ENCODE assay signal across 30 cellular contexts in the genomic region with DNA sequence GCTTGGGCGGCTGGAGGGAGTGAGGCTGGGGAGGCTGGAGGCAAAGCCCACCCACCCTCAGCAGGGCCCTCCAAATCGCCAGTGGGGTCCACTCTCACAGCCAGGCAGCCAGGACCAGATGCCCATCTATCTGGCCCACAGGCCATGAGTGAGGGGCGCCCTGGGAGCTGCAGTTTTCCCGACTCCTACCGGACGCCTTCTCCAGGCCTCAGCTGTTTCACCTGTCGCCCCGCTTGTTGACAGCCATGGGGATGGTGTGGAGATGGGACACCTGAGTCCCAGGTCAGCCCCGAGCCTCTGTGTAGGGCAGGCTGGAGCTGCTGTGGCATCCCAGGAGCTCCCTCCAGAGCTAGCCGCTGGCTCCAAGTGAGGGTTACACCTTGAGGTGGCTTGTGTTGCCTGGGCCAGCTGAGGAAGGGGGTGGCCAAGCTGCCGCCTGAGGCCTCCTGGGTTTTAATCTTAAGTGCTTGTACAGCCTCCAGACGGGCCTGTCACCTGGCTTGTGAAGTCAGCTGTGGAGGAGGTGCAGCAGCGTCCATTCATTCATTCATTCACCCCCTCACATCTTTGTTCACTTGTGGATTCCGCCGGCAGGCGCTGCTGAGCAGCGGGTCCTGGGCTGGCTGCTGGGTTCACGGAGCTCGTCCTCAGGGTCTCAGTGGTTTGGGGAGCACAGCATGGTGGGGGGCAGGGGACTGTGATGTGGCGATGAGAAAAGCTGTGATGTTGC. TPM values are rescaled to one million over a fixed set of nuclear protein-coding genes. Genes with fewer than 3 reads are reported as not detected.
"Had no signal": no experiment of that assay in that cellular context is flagged by ENCODE, and none has a peak within 500 bp of the region (broad histone marks: within the 10 kb centered on the region; RNA-seq: fewer than 3 reads in every experiment).

No MANE protein-coding gene starts in this region.

- H3K27ac Mint-ChIP-seq: activated CD4-positive, alpha-beta memory T cell treated with anti-CD3 and anti-CD28 coated beads, Interleukin-2, amount 10 ng/mL, durations not matched to agents 7 days and 5 days; activated CD4-positive, alpha-beta T cell treated with anti-CD3 and anti-CD28 coated beads for 36 hours; activated naive CD4-positive, alpha-beta T cell treated with anti-CD3 and anti-CD28 coated beads for 36 hours; activated naive CD8-positive, alpha-beta T cell; activated T-helper 17 cell treated with anti-CD3 and anti-CD28 coated beads, Interleukin-2, amount 50 U/mL, for 72 hours; T-helper 1 cell treated with Interleukin-12 subunit alpha and Interleukin-12 subunit beta and Interleukin-4 antibody, amounts not matched to agents 30 μg/mL and 1 μg/mL, for 36 hours had no signal

- H3K36me3 ChIP-seq: brain microvascular endothelial cell, cardiac muscle cell, SJCRH30 had no signal

- H3K27me3 ChIP-seq: brain microvascular endothelial cell, cardiac muscle cell, SJCRH30 had no signal

- H3K9ac ChIP-seq: SK-N-SH had no signal

- H3K27me3 Mint-ChIP-seq: activated CD4-positive, alpha-beta memory T cell treated with anti-CD3 and anti-CD28 coated beads, Interleukin-2, amount 10 ng/mL, durations not matched to agents 7 days and 5 days; activated CD4-positive, alpha-beta T cell treated with anti-CD3 and anti-CD28 coated beads for 36 hours; activated naive CD8-positive, alpha-beta T cell; activated T-helper 17 cell treated with anti-CD3 and anti-CD28 coated beads, Interleukin-2, amount 50 U/mL, for 72 hours had no signal

- ATAC-seq: activated CD4-positive, alpha-beta T cell treated with anti-CD3 and anti-CD28 coated beads for 36 hours; activated T-helper 17 cell treated with anti-CD3 and anti-CD28 coated beads, Interleukin-2, amount 50 U/mL, for 72 hours; Panc1 had no signal

- H3K36me3 Mint-ChIP-seq: activated naive CD8-positive, alpha-beta T cell had no signal

- H3K4me1 Mint-ChIP-seq: activated CD4-positive, alpha-beta memory T cell treated with anti-CD3 and anti-CD28 coated beads, Interleukin-2, amount 10 ng/mL, durations not matched to agents 7 days and 5 days; activated CD4-positive, alpha-beta T cell treated with anti-CD3 and anti-CD28 coated beads for 36 hours had no signal

- H3K9me3 Mint-ChIP-seq: activated CD4-positive, alpha-beta memory T cell treated with anti-CD3 and anti-CD28 coated beads, Interleukin-2, amount 10 ng/mL, durations not matched to agents 7 days and 5 days; activated naive CD4-positive, alpha-beta T cell treated with anti-CD3 and anti-CD28 coated beads for 36 hours; activated T-helper 17 cell treated with anti-CD3 and anti-CD28 coated beads, Interleukin-2, amount 50 U/mL, for 72 hours; T-helper 1 cell treated with Interleukin-12 subunit alpha and Interleukin-12 subunit beta and Interleukin-4 antibody, amounts not matched to agents 30 μg/mL and 1 μg/mL, for 36 hours had no signal

- H3K27ac ChIP-seq: brain microvascular endothelial cell, cardiac muscle cell, SJCRH30 had no signal

- H3K4me2 ChIP-seq: SK-N-SH had no signal

- H3K4me3 ChIP-seq: cardiac muscle cell, SJCRH30 had no signal

- H3K4me3 Mint-ChIP-seq: activated CD4-positive, alpha-beta memory T cell treated with anti-CD3 and anti-CD28 coated beads, Interleukin-2, amount 10 ng/mL, durations not matched to agents 7 days and 5 days; activated CD4-positive, alpha-beta T cell treated with anti-CD3 and anti-CD28 coated beads for 36 hours; activated naive CD4-positive, alpha-beta T cell treated with anti-CD3 and anti-CD28 coated beads for 36 hours; activated naive CD8-positive, alpha-beta T cell; activated T-helper 17 cell treated with anti-CD3 and anti-CD28 coated beads, Interleukin-2, amount 50 U/mL, for 72 hours; T-helper 1 cell treated with Interleukin-12 subunit alpha and Interleukin-12 subunit beta and Interleukin-4 antibody, amounts not matched to agents 30 μg/mL and 1 μg/mL, for 36 hours had no signal

- DNase-seq: activated CD4-positive, alpha-beta memory T cell treated with anti-CD3 and anti-CD28 coated beads, Interleukin-2, amount 10 ng/mL, durations not matched to agents 7 days and 5 days; activated CD4-positive, alpha-beta T cell treated with anti-CD3 and anti-CD28 coated beads for 36 hours; activated CD4-positive, alpha-beta T cell treated with anti-CD3 and anti-CD28 coated beads, Interleukin-2, amount 50 U/mL, for 1 hour; activated gamma-delta T cell; activated naive CD4-positive, alpha-beta T cell treated with anti-CD3 and anti-CD28 coated beads for 36 hours; activated T-cell treated with anti-CD3 and anti-CD28 coated beads for 4 hours; activated T-cell treated with anti-CD3 and anti-CD28 coated beads, Interleukin-2, amount 50 U/mL, for 48 hours; amygdala; brain microvascular endothelial cell; Kasumi-1; KBM-7; NCI-H1105 treated with DMSO at 0.1 percent for 48 hours; NCI-H1436 treated with DMSO at 0.1 percent for 48 hours; NCI-H187; NCI-H2081; NCI-H510A treated with DMSO at 0.1 percent for 48 hours; NCI-H748 treated with DMSO at 0.1 percent for 48 hours; OCI-M1; Right ventricle myocardium superior; RPMI8226; SJCRH30; SK-N-SH; SW 1271; T-helper 9 cell had no signal

- H3K9me3 ChIP-seq: SJCRH30, SK-N-SH had no signal

RNA-seq across cellular contexts. Expression of gene COMP, which starts 52.0 kb away (rescaled TPM):
- total RNA-seq: activated CD4-positive, alpha-beta memory T cell treated with anti-CD3 and anti-CD28 coated beads, Interleukin-2, amount 10 ng/mL, durations not matched to agents 7 days and 5 days; activated CD4-positive, alpha-beta T cell treated with anti-CD3 and anti-CD28 coated beads for 36 hours; activated CD8-positive, alpha-beta memory T cell treated with anti-CD3 and anti-CD28 coated beads for 36 hours; activated naive CD4-positive, alpha-beta T cell treated with anti-CD3 and anti-CD28 coated beads for 36 hours; activated T-helper 17 cell treated with anti-CD3 and anti-CD28 coated beads, Interleukin-2, amount 50 U/mL, for 72 hours; Right ventricle myocardium superior; SJCRH30 had no signal
